In genomic region chr1:167440345-167440744, GRCh38 we compare ENCODE assay signal across 14 cellular contexts.
DNase-seq lines count a peak whose midpoint lies in the region; ATAC-seq and TF ChIP-seq lines count a peak whose summit lies in the region.
"Had no signal": no experiment of that assay in that cellular context is flagged by ENCODE, and none has a peak within 500 bp of the region (broad histone marks: within the 10 kb centered on the region; RNA-seq: fewer than 3 reads in every experiment).

No MANE protein-coding gene starts in this region.

- CTCF ChIA-PET in naive thymus-derived CD4-positive, alpha-beta T cell (lab: Charles Lee) = interaction anchor here (1.1 to 4.8 kb wide), 10 partner anchors 7 to 179 kb away, joined by 3 to 30 read pairs (median 7); partner anchors contain the start of gene CD247

- H3K27ac ChIP-seq in naive thymus-derived CD4-positive, alpha-beta T cell (ENCODE audit: low read depth, low read length) = peak overlapping the region; percentile 57
- H3K27ac ChIP-seq in vagina = no peak overlapping the region
- H3K27ac ChIP-seq: coronary artery had no signal

- H3K27ac Mint-ChIP-seq in stimulated activated naive CD8-positive, alpha-beta T cell treated with anti-CD3 and anti-CD28 coated beads, Interleukin-15, Interleukin-2, amounts not matched to agents 100 ng/mL and 50 ng/mL, for 24 hours = peak overlapping the region; percentile 26
- H3K27ac Mint-ChIP-seq in activated naive CD8-positive, alpha-beta T cell treated with anti-CD3 and anti-CD28 coated beads for 36 hours = peak overlapping the region; percentile 51
- peak overlapping the region; percentile 24 to 96 (median 92) for H3K27ac Mint-ChIP-seq in naive thymus-derived CD4-positive, alpha-beta T cell
- H3K27ac Mint-ChIP-seq: activated naive CD4-positive, alpha-beta T cell treated with anti-CD3 and anti-CD28 coated beads for 36 hours had no signal

- H3K4me3 ChIP-seq in naive thymus-derived CD4-positive, alpha-beta T cell (ENCODE audit: low read length) = no peak overlapping the region
- no peak overlapping the region for H3K4me3 ChIP-seq in vagina

- TF ChIP-seq CTCF in vagina (IDR thresholded peaks at IDR 0.05) = no peak

- no peak for TF ChIP-seq POLR2A in vagina (IDR thresholded peaks at IDR 0.05)

- peaks cover 18 to 71% (median 24%) of the 10 kb centered on the region in 3 experiments for H3K36me3 ChIP-seq in naive thymus-derived CD4-positive, alpha-beta T cell (ENCODE audit: control insufficient read depth in 2 of 3, insufficient read depth in 3 of 3, low read length in 3 of 3)
- H3K36me3 ChIP-seq in vagina = no peaks in the 10 kb centered on the region

- peaks cover 58% of the 10 kb centered on the region for H3K36me3 Mint-ChIP-seq in stimulated activated naive CD8-positive, alpha-beta T cell treated with anti-CD3 and anti-CD28 coated beads, Interleukin-15, Interleukin-2, amounts not matched to agents 100 ng/mL and 50 ng/mL, for 24 hours (ENCODE audit: low read depth)
- H3K36me3 Mint-ChIP-seq in activated naive CD8-positive, alpha-beta T cell treated with anti-CD3 and anti-CD28 coated beads for 36 hours = peaks cover 63% of the 10 kb centered on the region
- peaks cover 11 to 37% (median 33%) of the 10 kb centered on the region in 5 donors for H3K36me3 Mint-ChIP-seq in naive thymus-derived CD4-positive, alpha-beta T cell

- ATAC-seq in stimulated activated naive CD8-positive, alpha-beta T cell treated with anti-CD3 and anti-CD28 coated beads, Interleukin-15, Interleukin-2, amounts not matched to agents 100 U/mL and 50 U/mL, for 24 hours = no peak
- no peak for ATAC-seq in naive thymus-derived CD4-positive, alpha-beta T cell
- ATAC-seq in HG03175 (IDR thresholded peaks at IDR 0.05; ENCODE audit: unreplicated experiment) = no peak

- H3K9me3 Mint-ChIP-seq in stimulated activated naive CD8-positive, alpha-beta T cell treated with anti-CD3 and anti-CD28 coated beads, Interleukin-15, Interleukin-2, amounts not matched to agents 100 ng/mL and 50 ng/mL, for 24 hours = no peaks in the 10 kb centered on the region
- no peaks in the 10 kb centered on the region for H3K9me3 Mint-ChIP-seq in activated naive CD8-positive, alpha-beta T cell treated with anti-CD3 and anti-CD28 coated beads for 36 hours
- no peaks in the 10 kb centered on the region for H3K9me3 Mint-ChIP-seq in naive thymus-derived CD4-positive, alpha-beta T cell
- H3K9me3 Mint-ChIP-seq: activated naive CD4-positive, alpha-beta T cell treated with anti-CD3 and anti-CD28 coated beads for 36 hours had no signal

- no peaks in the 10 kb centered on the region for H3K27me3 Mint-ChIP-seq in stimulated activated naive CD8-positive, alpha-beta T cell treated with anti-CD3 and anti-CD28 coated beads, Interleukin-15, Interleukin-2, amounts not matched to agents 100 ng/mL and 50 ng/mL, for 24 hours
- no peaks in the 10 kb centered on the region for H3K27me3 Mint-ChIP-seq in activated naive CD8-positive, alpha-beta T cell treated with anti-CD3 and anti-CD28 coated beads for 36 hours
- no peaks in the 10 kb centered on the region for H3K27me3 Mint-ChIP-seq in naive thymus-derived CD4-positive, alpha-beta T cell

- POLR2A ChIA-PET in naive thymus-derived CD4-positive, alpha-beta T cell (lab: Charles Lee) = interaction anchor here (0.6 to 11.9 kb wide), 10 partner anchors 9 to 105 kb away, joined by 3 to 281 read pairs (median 4); partner anchors contain the start of gene CD247

- no peaks in the 10 kb centered on the region for H3K9me3 ChIP-seq in naive thymus-derived CD4-positive, alpha-beta T cell (ENCODE audit: control insufficient read depth in 2 of 3, low read length in 3 of 3)
- no peaks in the 10 kb centered on the region for H3K9me3 ChIP-seq in vagina

- intact Hi-C loops in naive thymus-derived CD4-positive, alpha-beta T cell (cut with micrococcal nuclease) = loop anchor here in 1 of 2 donors (5.0 kb wide), 1 partner anchor 373 kb away; no protein-coding TSS in a partner anchor
- intact Hi-C loops in vagina (cut with DNase I) = loop anchor here (5.0 kb wide), 2 partner anchors 173 to 373 kb away; no protein-coding TSS in a partner anchor

- H3K27me3 ChIP-seq in naive thymus-derived CD4-positive, alpha-beta T cell (ENCODE audit: control insufficient read depth in 2 of 2, insufficient read depth in 2 of 2, low read length in 2 of 2) = no peaks in the 10 kb centered on the region
- no peaks in the 10 kb centered on the region for H3K27me3 ChIP-seq in vagina

- H3K4me3 Mint-ChIP-seq in stimulated activated naive CD8-positive, alpha-beta T cell treated with anti-CD3 and anti-CD28 coated beads, Interleukin-15, Interleukin-2, amounts not matched to agents 100 ng/mL and 50 ng/mL, for 24 hours = peak overlapping the region; percentile 4
- H3K4me3 Mint-ChIP-seq in activated naive CD8-positive, alpha-beta T cell treated with anti-CD3 and anti-CD28 coated beads for 36 hours = peak overlapping the region; percentile 57
- peak overlapping the region in 9 of 10 donors; percentile 20 to 86 (median 69) for H3K4me3 Mint-ChIP-seq in naive thymus-derived CD4-positive, alpha-beta T cell

- peaks cover 82% of the 10 kb centered on the region for H3K4me1 Mint-ChIP-seq in stimulated activated naive CD8-positive, alpha-beta T cell treated with anti-CD3 and anti-CD28 coated beads, Interleukin-15, Interleukin-2, amounts not matched to agents 100 ng/mL and 50 ng/mL, for 24 hours (ENCODE audit: low read depth)
- peaks cover 74% of the 10 kb centered on the region for H3K4me1 Mint-ChIP-seq in activated naive CD8-positive, alpha-beta T cell treated with anti-CD3 and anti-CD28 coated beads for 36 hours
- peaks cover 56 to 98% (median 88%) of the 10 kb centered on the region in 7 donors for H3K4me1 Mint-ChIP-seq in naive thymus-derived CD4-positive, alpha-beta T cell

- DNase-seq in stimulated activated naive CD8-positive, alpha-beta T cell treated with anti-CD3 and anti-CD28 coated beads, Interleukin-15, Interleukin-2, amounts not matched to agents 100 U/mL and 50 U/mL, for 24 hours = no peak
- DNase-seq in activated naive CD8-positive, alpha-beta T cell treated with anti-CD3 and anti-CD28 coated beads for 36 hours = no peak
- DNase-seq in naive thymus-derived CD4-positive, alpha-beta T cell = no peak
- DNase-seq in vagina (ENCODE audit: extremely low spot score in 2 of 2) (peak; percentile 64 to 74), GF-D8 (lab: John Stamatoyannopoulos, UW) (no peak)
- no peak for DNase-seq in activated CD4-positive, CD25-positive, alpha-beta regulatory T cell treated with anti-CD3 and anti-CD28 coated beads, Interleukin-2, amount 50 U/mL, for 72 hours
- DNase-seq: activated naive CD4-positive, alpha-beta T cell treated with anti-CD3 and anti-CD28 coated beads for 36 hours; MM.1S; NCI-H1694 treated with DMSO at 0.1 percent for 48 hours; NCI-H226; RPMI8226 had no signal

- H3K4me1 ChIP-seq in naive thymus-derived CD4-positive, alpha-beta T cell (ENCODE audit: control insufficient read depth in 2 of 2, insufficient read depth in 2 of 2, low read length in 2 of 2) = peaks cover 47 to 78% of the 10 kb centered on the region in 2 donors
- peaks cover 16% of the 10 kb centered on the region for H3K4me1 ChIP-seq in vagina

Comparison
In these comparisons a context has a peak if more than half of its experiments do, and no peak if none do; other contexts are left out.
1. H3K27ac Mint-ChIP-seq: peak in every context shown above with its lines; median percentile 92 in naive thymus-derived CD4-positive, alpha-beta T cell; 51 in activated naive CD8-positive, alpha-beta T cell treated with anti-CD3 and anti-CD28 coated beads for 36 hours; 26 in stimulated activated naive CD8-positive, alpha-beta T cell treated with anti-CD3 and anti-CD28 coated beads, Interleukin-15, Interleukin-2, amounts not matched to agents 100 ng/mL and 50 ng/mL, for 24 hours.
2. H3K4me3 Mint-ChIP-seq: peak in every context shown above with its lines; median percentile 69 in naive thymus-derived CD4-positive, alpha-beta T cell; 57 in activated naive CD8-positive, alpha-beta T cell treated with anti-CD3 and anti-CD28 coated beads for 36 hours; 4 in stimulated activated naive CD8-positive, alpha-beta T cell treated with anti-CD3 and anti-CD28 coated beads, Interleukin-15, Interleukin-2, amounts not matched to agents 100 ng/mL and 50 ng/mL, for 24 hours.
3. DNase-seq: peak in vagina (2 of 2); none in stimulated activated naive CD8-positive, alpha-beta T cell treated with anti-CD3 and anti-CD28 coated beads, Interleukin-15, Interleukin-2, amounts not matched to agents 100 U/mL and 50 U/mL, for 24 hours (single experiment), activated naive CD8-positive, alpha-beta T cell treated with anti-CD3 and anti-CD28 coated beads for 36 hours (single experiment), naive thymus-derived CD4-positive, alpha-beta T cell (0 of 9), GF-D8 (single experiment) and activated CD4-positive, CD25-positive, alpha-beta regulatory T cell treated with anti-CD3 and anti-CD28 coated beads, Interleukin-2, amount 50 U/mL, for 72 hours (single experiment).